In the genomic region with DNA sequence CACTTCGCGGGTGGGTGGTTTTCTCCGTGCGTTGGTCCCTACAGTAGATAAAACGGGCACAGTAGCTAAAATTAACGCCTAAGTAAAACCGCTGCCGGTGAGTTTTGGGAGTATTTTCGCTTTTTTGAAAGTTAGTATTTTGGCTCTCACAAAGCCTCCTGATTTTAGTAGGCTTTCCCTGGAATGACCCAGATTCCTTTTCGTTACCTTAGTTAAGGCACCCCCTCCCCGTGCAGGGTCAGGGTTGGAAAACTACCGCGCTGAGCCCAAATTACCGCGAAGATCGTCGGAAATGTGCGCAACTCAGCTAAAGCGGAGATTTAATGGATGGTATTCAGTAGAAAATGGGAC, we compare ENCODE assay signal across 8 cellular contexts. TPM values are rescaled to one million over a fixed set of nuclear protein-coding genes. Genes with fewer than 3 reads are reported as not detected.
A peak's percentile ranks its signal among the peaks of the same experiment; 100 is the strongest.
DNase-seq lines count a peak whose midpoint lies in the region; ATAC-seq and TF ChIP-seq lines count a peak whose summit lies in the region.

No MANE protein-coding gene starts in this region.

- peak overlapping the region; percentile 66 to 67 for H3K4me3 ChIP-seq in ascending aorta
- peak overlapping the region; percentile 60 for H3K4me3 ChIP-seq in left lung
- peak overlapping the region; percentile 23 to 67 (median 54) for H3K4me3 ChIP-seq in upper lobe of left lung

- H3K9me3 Mint-ChIP-seq in CD14-positive monocyte, result peaks cover 0 to 2% (median 0%) of the 10 kb centered on the region in 7 donors

- no peaks in the 10 kb centered on the region for H3K9me3 ChIP-seq in ascending aorta
- H3K9me3 ChIP-seq in left lung, result no peaks in the 10 kb centered on the region
- H3K9me3 ChIP-seq in upper lobe of left lung, result no peaks in the 10 kb centered on the region

- TF ChIP-seq CTCF in CD14-positive monocyte (IDR thresholded peaks at IDR 0.05) (no peak), ascending aorta (IDR thresholded peaks at IDR 0.05) (peak in 1 of 3 experiments; percentile 9), left lung (IDR thresholded peaks at IDR 0.05) (no peak), upper lobe of left lung (IDR thresholded peaks at IDR 0.05) (peak in 4 of 6 experiments; percentile 28 to 48 (median 40))

- no peak for TF ChIP-seq EP300 in upper lobe of left lung (IDR thresholded peaks at IDR 0.05)

- WGBS in upper lobe of left lung, 2 donors, result 0 to 1% methylated on average over 19 of the region's 19 CpGs

- ATAC-seq in HG02642 (IDR thresholded peaks at IDR 0.05; ENCODE audit: poor library complexity, unreplicated experiment) (peak; percentile 7), left lung (no peak), upper lobe of left lung (ENCODE audit: low FRiP score in 2 of 2) (peak in 1 of 2 donors; percentile 2)

- peak overlapping the region; percentile 53 to 94 (median 87) for H3K27ac Mint-ChIP-seq in CD14-positive monocyte

- H3K27ac ChIP-seq in ascending aorta, result peak overlapping the region; percentile 56 to 77
- H3K27ac ChIP-seq in left lung, result peak overlapping the region; percentile 88 to 90
- H3K27ac ChIP-seq in upper lobe of left lung, result peak overlapping the region; percentile 72 to 96 (median 90)

- TF ChIP-seq POLR2A in upper lobe of left lung (IDR thresholded peaks at IDR 0.05), result peak in 3 of 4 donors; percentile 28 to 85 (median 61)

- DNase-seq in CD14-positive monocyte (ENCODE audit: low spot score) (no peak), ascending aorta (ENCODE audit: low spot score in 2 of 2) (no peak), left lung (no peak), upper lobe of left lung (no peak), glomerular visceral epithelial cell (ENCODE audit: extremely low spot score) (no peak), NOMO-1 treated with DMSO at 0.1 percent for 48 hours (lab: John Stamatoyannopoulos, UW; ENCODE audit: unreplicated experiment) (no peak), CD1c-positive myeloid dendritic cell (ENCODE audit: extremely low spot score) (no peak)

- H3K27me3 Mint-ChIP-seq in CD14-positive monocyte (ENCODE audit: low read depth in 3 of 3), result peaks cover 4 to 7% (median 6%) of the 10 kb centered on the region in 3 donors

- H3K4me1 Mint-ChIP-seq in CD14-positive monocyte, result peaks cover 18% of the 10 kb centered on the region

- H3K4me1 ChIP-seq in ascending aorta (peaks cover 0 to 8% of the 10 kb centered on the region in 2 donors), left lung (peaks cover 11 to 21% of the 10 kb centered on the region in 2 donors), upper lobe of left lung (peaks cover 12 to 31% (median 19%) of the 10 kb centered on the region in 4 donors)

- no peaks in the 10 kb centered on the region for H3K27me3 ChIP-seq in ascending aorta
- no peaks in the 10 kb centered on the region for H3K27me3 ChIP-seq in left lung
- H3K27me3 ChIP-seq in upper lobe of left lung, result no peaks in the 10 kb centered on the region

- H3K36me3 ChIP-seq in ascending aorta, result peaks cover 11 to 18% of the 10 kb centered on the region in 2 donors
- H3K36me3 ChIP-seq in left lung, result no peaks in the 10 kb centered on the region
- peaks cover 0 to 10% (median 4%) of the 10 kb centered on the region in 4 donors for H3K36me3 ChIP-seq in upper lobe of left lung

- intact Hi-C loops in CD14-positive monocyte (cut with micrococcal nuclease), result loop anchor here (5.0 to 10.0 kb wide), 2 partner anchors 53 to 55 kb away; a partner anchor contains a TSS
- intact Hi-C loops in ascending aorta (cut with DNase I), result loop anchor here (1.0 to 5.0 kb wide), 3 partner anchors 40 to 115 kb away; a partner anchor contains a TSS
- intact Hi-C loops in left lung (cut with DNase I), result no loop called here

- H3K4me3 Mint-ChIP-seq in CD14-positive monocyte, result peak overlapping the region; percentile 81 to 94

- H3K36me3 Mint-ChIP-seq in CD14-positive monocyte, result no peaks in the 10 kb centered on the region

RNA-seq across cellular contexts. Expression of a gene that starts 28.3 kb away (rescaled TPM):
- not detected for polyA plus RNA-seq in CD14-positive monocyte
- total RNA-seq in ascending aorta (3.4 TPM), left lung (10 to 100 TPM; 21.0 to 46.0 TPM), upper lobe of left lung (10 to 100 TPM in 4 of 6 donors, 1 to 10 TPM in 2; 8.3 to 20.4 (median 19.1) TPM)

RNA-seq across cellular contexts. Expression of a gene that starts 38.9 kb away (rescaled TPM):
- polyA plus RNA-seq in CD14-positive monocyte, result under 1 TPM; 0.30 to 0.81 TPM
- total RNA-seq in ascending aorta (122 TPM), left lung (100 to 1,000 TPM in 1 of 2 donors, 10 to 100 TPM in 1; 83.2 to 211 TPM), upper lobe of left lung (100 to 1,000 TPM in 1 of 6 donors, 10 to 100 TPM in 5; 21.0 to 147 (median 73.5) TPM)

RNA-seq across cellular contexts. Expression of a gene that starts 54.5 kb away (rescaled TPM):
- polyA plus RNA-seq in CD14-positive monocyte, result 10 to 100 TPM; 24.6 to 26.2 TPM
- total RNA-seq in ascending aorta (29.4 TPM), left lung (10 to 100 TPM; 23.5 to 35.9 TPM), upper lobe of left lung (10 to 100 TPM; 23.3 to 63.9 (median 31.0) TPM)

RNA-seq across cellular contexts. Expression of a gene that starts 54.8 kb away (rescaled TPM):
- polyA plus RNA-seq in CD14-positive monocyte, result 10 to 100 TPM; 56.5 to 71.3 TPM
- total RNA-seq in ascending aorta (31.2 TPM), left lung (10 to 100 TPM; 30.6 to 33.5 TPM), upper lobe of left lung (10 to 100 TPM; 13.6 to 38.9 (median 28.3) TPM)

Comparison
In these comparisons a context has a peak if more than half of its experiments do, and no peak if none do; other contexts are left out.
1. CTCF ChIP-seq: peak in upper lobe of left lung (4 of 6); none in CD14-positive monocyte (single experiment) and left lung (0 of 2).
2. intact Hi-C loops: an anchor here in CD14-positive monocyte (5.0 to 10.0 kb wide) and ascending aorta (1.0 to 5.0 kb wide); none called in left lung.
3. Peak in every context shown above with its lines, with median percentiles within 50 percentile points of each other: H3K27ac ChIP-seq and H3K4me3 ChIP-seq.